In genomic region chr3:109806929-109807328, GRCh38 we compare ENCODE assay signal across 8 cellular contexts.
DNase-seq lines count a peak whose midpoint lies in the region; ATAC-seq, FAIRE-seq and TF ChIP-seq lines count a peak whose summit lies in the region.

No MANE protein-coding gene starts in this region.

- no peaks in the 10 kb centered on the region for H3K27me3 Mint-ChIP-seq in endodermal cell (ENCODE audit: insufficient read depth)

- no peak for FAIRE-seq in GM12891 (lab: Jason Lieb, UNC)

- no peak overlapping the region for H3K4me3 Mint-ChIP-seq in endodermal cell

- H2AFZ ChIP-seq in mammary epithelial cell (ENCODE audit: low read depth, low read length) = peak overlapping the region; percentile 31

- H4K20me1 ChIP-seq in mammary epithelial cell (ENCODE audit: insufficient read depth, low read length) = no peaks in the 10 kb centered on the region

- no peaks in the 10 kb centered on the region for H3K27me3 ChIP-seq in mammary epithelial cell (ENCODE audit: insufficient read depth, low read length)
- no peaks in the 10 kb centered on the region for H3K27me3 ChIP-seq in endodermal cell (ENCODE audit: control insufficient read depth, insufficient read depth, low read length, poor library complexity, severe bottlenecking)

- in situ Hi-C loops in mammary epithelial cell (cut with MboI; ENCODE audit: low sequenced_read_pairs in 2 of 2) (no loop called here), GM13977 (cut with MboI; ENCODE audit: low pct_unique_long_range_greater_than_20kb, low sequenced_read_pairs, unreplicated experiment) (no loop called here)

- no TSS peak for BruUV-seq in mammary epithelial cell (replicated peaks; lab: Mats Ljungman, UMichigan)

- H3K4me1 ChIP-seq in mammary epithelial cell (ENCODE audit: insufficient read depth, low read length) = peaks cover 27% of the 10 kb centered on the region
- H3K4me1 ChIP-seq in endodermal cell (ENCODE audit: control insufficient read depth, insufficient read depth, low read length) = no peaks in the 10 kb centered on the region

- no peaks in the 10 kb centered on the region for H3K79me2 ChIP-seq in mammary epithelial cell (ENCODE audit: insufficient read depth, low read length)

- H3K27ac Mint-ChIP-seq in endodermal cell = no peak overlapping the region

- 16% methylated on average over 4 of the region's 4 CpGs for WGBS in mammary epithelial cell (ENCODE audit: low coverage, missing lambda C conversion rate)
- WGBS in endodermal cell (ENCODE audit: insufficient coverage in 1 of 2, insufficient read length in 1 of 2), 2 experiments = 75 to 91% methylated on average over 2 to 4 of the region's 4 CpGs

- no peaks in the 10 kb centered on the region for H3K36me3 Mint-ChIP-seq in endodermal cell (ENCODE audit: low read depth)

- DNase-seq in GM12891 (ENCODE audit: insufficient read length, low spot score) (no peak), SIG-M5 treated with dmso at 0.1 percent for 504 hours (lab: John Stamatoyannopoulos, UW; ENCODE audit: unreplicated experiment) (peak; percentile 60), mammary epithelial cell (peak; percentile 78), skeletal muscle cell (ENCODE audit: low read depth) (peak; percentile 14), endodermal cell (no peak), NCI-H2171 (lab: John Stamatoyannopoulos, UW) (no peak), GM13977 (ENCODE audit: low spot score) (no peak)

- peaks cover 1% of the 10 kb centered on the region for H3K4me1 Mint-ChIP-seq in endodermal cell

- H3K4me2 ChIP-seq in mammary epithelial cell (ENCODE audit: insufficient read depth, low read depth, low read length) = peak overlapping the region; percentile 15

- TF ChIP-seq CTCF in mammary epithelial cell (conservative IDR thresholded peaks at IDR 0.05 in 1 of 2, IDR thresholded peaks at IDR 0.05 in 1 of 2; ENCODE audit: extremely low read depth in 1 of 2, insufficient read depth in 1 of 2, low read depth in 1 of 2, low read length in 2 of 2) = no peak
- no peak for TF ChIP-seq CTCF in endodermal cell (conservative IDR thresholded peaks at IDR 0.05)
- no peak for TF ChIP-seq CTCF in GM13977 (IDR thresholded peaks at IDR 0.05; ENCODE audit: extremely low read depth, insufficient read depth, missing control alignments)

- intact Hi-C loops in mammary epithelial cell (cut with micrococcal nuclease) = loop anchor here (10.0 kb wide), 1 partner anchor 1268 kb away; the partner anchor contains the start of gene NECTIN3

- no peak overlapping the region for H3K4me3 ChIP-seq in mammary epithelial cell (replicated peaks in 1 of 3; ENCODE audit: insufficient read depth in 1 of 3, low read depth in 2 of 3, low read length in 3 of 3)
- no peak overlapping the region for H3K4me3 ChIP-seq in skeletal muscle cell (ENCODE audit: low read depth, low read length)
- no peak overlapping the region for H3K4me3 ChIP-seq in endodermal cell (ENCODE audit: low read length)

- no peak for TF ChIP-seq POLR2A in GM12891 (IDR thresholded peaks at IDR 0.05; ENCODE audit: low read depth, low read length)

- H3K27ac ChIP-seq in mammary epithelial cell (ENCODE audit: insufficient read depth, low read depth, low read length) (peak overlapping the region; percentile 14), endodermal cell (ENCODE audit: low read depth, low read length) (no peak overlapping the region)

- dilution Hi-C loops in mammary epithelial cell (cut with HindIII; ENCODE audit: low sequenced_read_pairs) = no loop called here

- no peak overlapping the region for H3K9ac ChIP-seq in mammary epithelial cell (ENCODE audit: insufficient read depth, low read length)
- H3K9ac ChIP-seq in endodermal cell (ENCODE audit: extremely low read depth, low read length, poor library complexity, severe bottlenecking) = no peak overlapping the region

- ATAC-seq in HG02943 (IDR thresholded peaks at IDR 0.05; ENCODE audit: low read depth, unreplicated experiment) = peak; percentile 75

- no peaks in the 10 kb centered on the region for H3K9me3 Mint-ChIP-seq in endodermal cell

- H3K9me3 ChIP-seq in mammary epithelial cell (replicated peaks; ENCODE audit: insufficient read depth, low read length) (no peaks in the 10 kb centered on the region), endodermal cell (ENCODE audit: control insufficient read depth, low read length) (no peaks in the 10 kb centered on the region)

- H3K36me3 ChIP-seq in mammary epithelial cell (ENCODE audit: insufficient read depth, low read length) (no peaks in the 10 kb centered on the region), endodermal cell (ENCODE audit: control insufficient read depth, insufficient read depth, low read length) (no peaks in the 10 kb centered on the region)

- CTCF ChIA-PET in mammary epithelial cell (lab: Charles Lee; ENCODE audit: low non-redundant PET) = no interaction called here

TF ChIP-seq in GM12891, 5 proteins besides CTCF, POLR2A, EP300 and RAD21:
- TF ChIP-seq SPI1 (IDR thresholded peaks at IDR 0.05; ENCODE audit: low read depth, low read length) = 0 out of 2 replicates have a peak, but pooled peaks have one; percentile 7
- TF ChIP-seq POU2F2 (IDR thresholded peaks at IDR 0.05; ENCODE audit: low read depth, low read length) = no peak
- no peak for TF ChIP-seq PAX5 (IDR thresholded peaks at IDR 0.05; ENCODE audit: insufficient read depth, low read length, severe bottlenecking)
- TF ChIP-seq TAF1 (IDR thresholded peaks at IDR 0.05; ENCODE audit: low read depth, low read length) = no peak

Comparison
In these comparisons a context has a peak if more than half of its experiments do, and no peak if none do; other contexts are left out.
1. DNase-seq: peak in SIG-M5 treated with dmso at 0.1 percent for 504 hours (single experiment), mammary epithelial cell (single experiment) and skeletal muscle cell (single experiment); none in GM12891 (single experiment), endodermal cell (single experiment), NCI-H2171 (single experiment) and GM13977 (single experiment).